16 cellular contexts compared by ENCODE assay signal in the genomic region with DNA sequence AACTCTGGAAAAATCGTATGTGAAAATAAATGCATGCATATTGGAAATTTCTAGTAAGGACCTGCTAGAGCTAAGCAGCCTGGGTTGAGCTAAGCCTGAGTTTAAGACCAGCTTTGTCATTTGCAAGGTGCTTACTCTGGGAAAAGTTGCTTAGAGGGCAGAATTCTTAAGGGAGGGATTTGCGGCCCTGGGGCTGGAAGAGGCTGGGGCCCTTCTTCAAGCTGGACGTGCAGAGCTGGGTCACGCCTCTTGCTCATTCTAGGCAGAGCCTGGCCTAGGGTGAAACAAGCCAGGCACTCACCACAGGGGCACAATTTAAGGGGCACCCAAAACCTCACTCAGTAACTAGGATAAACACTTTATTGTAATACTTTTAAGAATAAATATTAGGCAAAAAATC.
"Had no signal": no experiment of that assay in that cellular context is flagged by ENCODE, and none has a peak within 500 bp of the region (broad histone marks: within the 10 kb centered on the region; RNA-seq: fewer than 3 reads in every experiment).

No MANE protein-coding gene starts in this region.

- H3K27ac Mint-ChIP-seq: activated CD4-positive, alpha-beta memory T cell treated with anti-CD3 and anti-CD28 coated beads, Interleukin-2, amount 10 ng/mL, durations not matched to agents 7 days and 5 days; naive thymus-derived CD4-positive, alpha-beta T cell had no signal

- H3K27me3 Mint-ChIP-seq: activated CD4-positive, alpha-beta memory T cell treated with anti-CD3 and anti-CD28 coated beads, Interleukin-2, amount 10 ng/mL, durations not matched to agents 7 days and 5 days; naive thymus-derived CD4-positive, alpha-beta T cell had no signal

- H3K27ac ChIP-seq: gastrocnemius medialis, heart right ventricle, left lung, skin epidermis had no signal

- H3K9me3 ChIP-seq: gastrocnemius medialis, left lung, mucosa of descending colon had no signal

- H3K36me3 Mint-ChIP-seq: naive thymus-derived CD4-positive, alpha-beta T cell had no signal

- H3K9me3 Mint-ChIP-seq: activated CD4-positive, alpha-beta memory T cell treated with anti-CD3 and anti-CD28 coated beads, Interleukin-2, amount 10 ng/mL, durations not matched to agents 7 days and 5 days had no signal

- DNase-seq: activated CD4-positive, alpha-beta memory T cell treated with anti-CD3 and anti-CD28 coated beads, Interleukin-2, amount 10 ng/mL, durations not matched to agents 7 days and 5 days; activated gamma-delta T cell treated with Interleukin-2 at 50 U/mL for 16 hours; aorta; dermis blood vessel endothelial cell; gastrocnemius medialis; heart right ventricle; mammary epithelial cell; mucosa of descending colon; right cardiac atrium; stimulated activated CD4-positive, alpha-beta T cell treated with anti-CD3 and anti-CD28 coated beads, Interleukin-15, amount 100 ng/mL, for 24 hours; stimulated activated CD4-positive, alpha-beta T cell treated with anti-CD3 and anti-CD28 coated beads, Interleukin-4, amount 100 ng/mL, for 24 hours; stimulated activated naive CD4-positive, alpha-beta T cell treated with Interleukin-2 at 50 U/mL for 16 hours; trophoblast cell had no signal

- H3K4me3 Mint-ChIP-seq: activated CD4-positive, alpha-beta memory T cell treated with anti-CD3 and anti-CD28 coated beads, Interleukin-2, amount 10 ng/mL, durations not matched to agents 7 days and 5 days; naive thymus-derived CD4-positive, alpha-beta T cell had no signal

- H3K4me3 ChIP-seq: gastrocnemius medialis, heart right ventricle, left lung, mucosa of descending colon, skin epidermis had no signal

- H3K4me1 ChIP-seq: left lung had no signal

- H3K36me3 ChIP-seq: gastrocnemius medialis, heart right ventricle, left lung had no signal

- H3K27me3 ChIP-seq: gastrocnemius medialis had no signal
